In genomic region chr16:16857603-16858283, GRCh38 we compare ENCODE assay signal across 15 cellular contexts.
DNase-seq lines count a peak whose midpoint lies in the region; ATAC-seq, FAIRE-seq and TF ChIP-seq lines count a peak whose summit lies in the region.
"Had no signal": no experiment of that assay in that cellular context is flagged by ENCODE, and none has a peak within 500 bp of the region (broad histone marks: within the 10 kb centered on the region; RNA-seq: fewer than 3 reads in every experiment).

No MANE protein-coding gene starts in this region.

- DNase-seq in NCI-H2171 treated with DMSO at 0.1 percent for 48 hours (lab: John Stamatoyannopoulos, UW) (peak; percentile 93), astrocyte (ENCODE audit: low read depth) (no peak), trophoblast cell (peak; percentile 14 to 30), MM.1S (no peak)
- no peak for DNase-seq in activated CD4-positive, alpha-beta T cell treated with anti-CD3 and anti-CD28 coated beads, Interleukin-2, amount 50 U/mL, for 4 hours
- DNase-seq: GF-D8, left ventricle myocardium inferior, NCI-H526 treated with DMSO at 0.1 percent for 48 hours had no signal

- peak overlapping the region; percentile 67 for H3K27ac Mint-ChIP-seq in astrocyte (ENCODE audit: unreplicated experiment)
- H3K27ac Mint-ChIP-seq: activated naive CD4-positive, alpha-beta T cell treated with anti-CD3 and anti-CD28 coated beads, Interleukin-2, amount 50 U/mL, for 24 hours; stimulated activated naive CD8-positive, alpha-beta T cell treated with anti-CD3 and anti-CD28 coated beads, Interleukin-15, Interleukin-2, amounts not matched to agents 100 ng/mL and 50 ng/mL, for 24 hours had no signal

- no peak overlapping the region for H3K4me3 Mint-ChIP-seq in astrocyte (ENCODE audit: unreplicated experiment)
- H3K4me3 Mint-ChIP-seq: activated naive CD4-positive, alpha-beta T cell treated with anti-CD3 and anti-CD28 coated beads, Interleukin-2, amount 50 U/mL, for 24 hours; stimulated activated naive CD8-positive, alpha-beta T cell treated with anti-CD3 and anti-CD28 coated beads, Interleukin-15, Interleukin-2, amounts not matched to agents 100 ng/mL and 50 ng/mL, for 24 hours had no signal

- no peak overlapping the region for H3K14ac ChIP-seq in trophoblast cell (ENCODE audit: low read length)

- no peak for ATAC-seq in GM21576 (IDR thresholded peaks at IDR 0.05; ENCODE audit: unreplicated experiment)

- H3K36me3 ChIP-seq in HUES48 (ENCODE audit: control insufficient read depth, insufficient read depth, low read length): no peaks in the 10 kb centered on the region
- H3K36me3 ChIP-seq in astrocyte (ENCODE audit: insufficient read depth, low read length): no peaks in the 10 kb centered on the region
- H3K36me3 ChIP-seq in trophoblast cell (ENCODE audit: control insufficient read depth in 1 of 2, insufficient read depth in 2 of 2, low read length in 2 of 2): no peaks in the 10 kb centered on the region
- no peaks in the 10 kb centered on the region for H3K36me3 ChIP-seq in MM.1S (replicated peaks; ENCODE audit: insufficient read depth, low read length)
- H3K36me3 ChIP-seq: left ventricle myocardium inferior had no signal

- TF ChIP-seq CTCF in astrocyte (IDR thresholded peaks at IDR 0.05; ENCODE audit: insufficient read depth, low read depth, low read length) (no peak), MM.1S (IDR thresholded peaks at IDR 0.05; ENCODE audit: low read length) (no peak)

- peaks cover 6% of the 10 kb centered on the region for H3K9me3 Mint-ChIP-seq in astrocyte (ENCODE audit: unreplicated experiment)
- H3K9me3 Mint-ChIP-seq: activated naive CD4-positive, alpha-beta T cell treated with anti-CD3 and anti-CD28 coated beads, Interleukin-2, amount 50 U/mL, for 24 hours; stimulated activated naive CD8-positive, alpha-beta T cell treated with anti-CD3 and anti-CD28 coated beads, Interleukin-15, Interleukin-2, amounts not matched to agents 100 ng/mL and 50 ng/mL, for 24 hours had no signal

- H2AFZ ChIP-seq in astrocyte (ENCODE audit: low read depth, low read length) (no peak overlapping the region), trophoblast cell (ENCODE audit: insufficient read depth, low read length, poor library complexity) (no peak overlapping the region), MM.1S (ENCODE audit: low read length) (no peak overlapping the region)

- H3K27ac ChIP-seq in HUES48 (ENCODE audit: low read depth, low read length) (peak overlapping the region; percentile 65), astrocyte (ENCODE audit: low read depth, low read length) (no peak overlapping the region), trophoblast cell (ENCODE audit: low read depth, low read length) (no peak overlapping the region), MM.1S (ENCODE audit: low read length) (no peak overlapping the region)
- H3K27ac ChIP-seq: C4-2B, left ventricle myocardium inferior, RWPE1 had no signal

- no peaks in the 10 kb centered on the region for H3K27me3 Mint-ChIP-seq in astrocyte (ENCODE audit: low read depth, unreplicated experiment)

- peaks cover 14% of the 10 kb centered on the region for H3K4me1 Mint-ChIP-seq in astrocyte (ENCODE audit: low read depth, unreplicated experiment)
- H3K4me1 Mint-ChIP-seq: activated naive CD4-positive, alpha-beta T cell treated with anti-CD3 and anti-CD28 coated beads, Interleukin-2, amount 50 U/mL, for 24 hours had no signal

- no peak overlapping the region for H4K12ac ChIP-seq in trophoblast cell (ENCODE audit: low read depth, low read length)

- H3K27me3 ChIP-seq in HUES48 (ENCODE audit: control insufficient read depth, insufficient read depth, low read length) (no peaks in the 10 kb centered on the region), astrocyte (ENCODE audit: insufficient read depth, low read length) (no peaks in the 10 kb centered on the region), trophoblast cell (ENCODE audit: insufficient read depth, low read length) (no peaks in the 10 kb centered on the region), MM.1S (replicated peaks; ENCODE audit: insufficient read depth, low read length) (no peaks in the 10 kb centered on the region)

- no peak for FAIRE-seq in astrocyte (lab: Jason Lieb, UNC)
- FAIRE-seq: HTR-8/SVneo had no signal

- no peak overlapping the region for H4K8ac ChIP-seq in trophoblast cell (ENCODE audit: low read depth, low read length)

- no peaks in the 10 kb centered on the region for H3K9me3 ChIP-seq in HUES48 (ENCODE audit: control insufficient read depth, insufficient read depth, low read length)
- H3K9me3 ChIP-seq in astrocyte (ENCODE audit: insufficient read depth, low read depth, low read length): no peaks in the 10 kb centered on the region
- H3K9me3 ChIP-seq in trophoblast cell (ENCODE audit: insufficient read depth, low read depth, low read length): no peaks in the 10 kb centered on the region
- no peaks in the 10 kb centered on the region for H3K9me3 ChIP-seq in MM.1S (replicated peaks; ENCODE audit: insufficient read depth, low read length)
- H3K9me3 ChIP-seq: left ventricle myocardium inferior had no signal

- no peaks in the 10 kb centered on the region for H3K9me2 ChIP-seq in MM.1S (replicated peaks; ENCODE audit: insufficient read depth, low read length)

- H3K79me1 ChIP-seq in trophoblast cell (ENCODE audit: low read length): no peaks in the 10 kb centered on the region

- no peak overlapping the region for H4K91ac ChIP-seq in trophoblast cell (ENCODE audit: low read depth, low read length)

- H3K4me1 ChIP-seq in HUES48 (ENCODE audit: control insufficient read depth, insufficient read depth, low read length) (peaks cover 12% of the 10 kb centered on the region), astrocyte (ENCODE audit: insufficient read depth, low read length) (no peaks in the 10 kb centered on the region), trophoblast cell (ENCODE audit: control insufficient read depth in 1 of 2, insufficient read depth in 2 of 2, low read length in 2 of 2) (no peaks in the 10 kb centered on the region), MM.1S (ENCODE audit: low read length) (no peaks in the 10 kb centered on the region; the same call in 1 of the 2 replicates)
- H3K4me1 ChIP-seq: left ventricle myocardium inferior had no signal

- H2BK120ac ChIP-seq in trophoblast cell (ENCODE audit: insufficient read depth, low read length, poor library complexity): no peak overlapping the region

- no peak overlapping the region for H3K18ac ChIP-seq in trophoblast cell (ENCODE audit: low read length)

- H3K4me2 ChIP-seq in astrocyte (ENCODE audit: low read length): no peak overlapping the region
- no peak overlapping the region for H3K4me2 ChIP-seq in trophoblast cell (ENCODE audit: low read length)
- H3K4me2 ChIP-seq in MM.1S (ENCODE audit: low read depth, low read length): no peak overlapping the region

- H4K20me1 ChIP-seq in astrocyte (ENCODE audit: insufficient read depth, low read length): no peaks in the 10 kb centered on the region
- H4K20me1 ChIP-seq in MM.1S (ENCODE audit: insufficient read depth, low read length): no peaks in the 10 kb centered on the region

- H3F3A ChIP-seq in MM.1S (ENCODE audit: insufficient read depth, low read length): no peaks in the 10 kb centered on the region

- H3K79me2 ChIP-seq in astrocyte (ENCODE audit: insufficient read depth, low read length) (no peaks in the 10 kb centered on the region), trophoblast cell (ENCODE audit: control insufficient read depth, insufficient read depth, low read length, poor library complexity) (no peaks in the 10 kb centered on the region), MM.1S (ENCODE audit: low read length) (no peaks in the 10 kb centered on the region)

- no peak overlapping the region for H3K4ac ChIP-seq in trophoblast cell (ENCODE audit: low read depth, low read length)

- H2BK12ac ChIP-seq in trophoblast cell (ENCODE audit: low read length): no peak overlapping the region

- H3K36me3 Mint-ChIP-seq in astrocyte (ENCODE audit: low read depth, unreplicated experiment): peaks cover 2% of the 10 kb centered on the region
- H3K36me3 Mint-ChIP-seq: activated naive CD4-positive, alpha-beta T cell treated with anti-CD3 and anti-CD28 coated beads, Interleukin-2, amount 50 U/mL, for 24 hours had no signal

- H3K9ac ChIP-seq in HUES48 (ENCODE audit: low read depth, low read length) (no peak overlapping the region), astrocyte (ENCODE audit: low read length) (no peak overlapping the region), trophoblast cell (ENCODE audit: low read length) (no peak overlapping the region), MM.1S (ENCODE audit: low read length) (no peak overlapping the region)

- no peak overlapping the region for H3K4me3 ChIP-seq in HUES48 (ENCODE audit: low read depth, low read length)
- H3K4me3 ChIP-seq in astrocyte (ENCODE audit: insufficient read depth, low read depth, low read length): no peak overlapping the region
- H3K4me3 ChIP-seq in trophoblast cell (ENCODE audit: low read depth, low read length): no peak overlapping the region
- no peak overlapping the region for H3K4me3 ChIP-seq in MM.1S (ENCODE audit: low read length)
- H3K4me3 ChIP-seq: left ventricle myocardium inferior had no signal

- no peak overlapping the region for H2AK5ac ChIP-seq in trophoblast cell (ENCODE audit: low read length)

- WGBS in trophoblast cell (ENCODE audit: extremely low coverage, insufficient coverage, insufficient read length): no CpG with 5 or more reads among the region's 5 CpGs

- no peak overlapping the region for H2BK5ac ChIP-seq in trophoblast cell (ENCODE audit: low read depth, low read length, poor library complexity)

- H3K23ac ChIP-seq in trophoblast cell (ENCODE audit: low read length): no peak overlapping the region

Comparison
In these comparisons a context has a peak if more than half of its experiments do, and no peak if none do; other contexts are left out.
1. DNase-seq: peak in NCI-H2171 treated with DMSO at 0.1 percent for 48 hours (single experiment) and trophoblast cell (2 of 2); none in astrocyte (single experiment), MM.1S (single experiment) and activated CD4-positive, alpha-beta T cell treated with anti-CD3 and anti-CD28 coated beads, Interleukin-2, amount 50 U/mL, for 4 hours (0 of 2).